16 cellular contexts compared by ENCODE assay signal in genomic region chr11:65311197-65311631, GRCh38. TPM values are rescaled to one million over a fixed set of nuclear protein-coding genes. Genes with fewer than 3 reads are reported as not detected.
DNase-seq lines count a peak whose midpoint lies in the region; ATAC-seq and TF ChIP-seq lines count a peak whose summit lies in the region.
"Had no signal": no experiment of that assay in that cellular context is flagged by ENCODE, and none has a peak within 500 bp of the region (broad histone marks: within the 10 kb centered on the region; RNA-seq: fewer than 3 reads in every experiment).

No MANE protein-coding gene starts in this region.

- DNase-seq in MCF 10A (ENCODE audit: unreplicated experiment) (peak; percentile 100), breast epithelium (ENCODE audit: low spot score in 2 of 2) (no peak), astrocyte of the spinal cord (ENCODE audit: low read depth, low spot score) (peak; percentile 23), kidney tubule cell (ENCODE audit: low spot score) (peak; percentile 57), type B pancreatic cell (ENCODE audit: extremely low spot score, unreplicated experiment) (no peak), KBM-7 (no peak), HEK293T (ENCODE audit: extremely low spot score) (no peak)
- DNase-seq: activated CD4-positive, alpha-beta T cell treated with anti-CD3 and anti-CD28 coated beads, Interleukin-2, amount 50 U/mL, for 48 hours; activated effector memory CD4-positive, alpha-beta T cell treated with Interleukin-2 at 50 U/mL for 16 hours; caudate nucleus; NCI-H187 had no signal

- intact Hi-C loops in MCF 10A (cut with micrococcal nuclease): no loop called here
- intact Hi-C loops in breast epithelium (cut with DNase I; ENCODE audit: low total_unique reads): no loop called here

- no peaks in the 10 kb centered on the region for H3K36me3 ChIP-seq in breast epithelium

- H3K27me3 Mint-ChIP-seq in MCF 10A (ENCODE audit: insufficient read depth, unreplicated experiment): no peaks in the 10 kb centered on the region
- peaks cover 9% of the 10 kb centered on the region for H3K27me3 Mint-ChIP-seq in type B pancreatic cell

- peaks cover 3 to 5% of the 10 kb centered on the region in 2 donors for H3K4me1 ChIP-seq in breast epithelium

- peak overlapping the region in 1 of 2 donors; percentile 58 for H3K27ac ChIP-seq in breast epithelium

- H3K4me1 Mint-ChIP-seq in MCF 10A (ENCODE audit: insufficient read depth, unreplicated experiment) (peaks cover 41% of the 10 kb centered on the region), type B pancreatic cell (ENCODE audit: unreplicated experiment) (peaks cover 30% of the 10 kb centered on the region)

- ATAC-seq in HG02840 (IDR thresholded peaks at IDR 0.05; ENCODE audit: low FRiP score, unreplicated experiment): no peak
- ATAC-seq: GM12878, HCT116 had no signal

- POLR2A ChIA-PET in MCF 10A (lab: Yijun Ruan, JAX): interaction anchor here (0.8 to 2.6 kb wide), 17 partner anchors 14 to 194 kb away, joined by 3 to 17 read pairs (median 3); partner anchors contain the start of genes DPF2, FAU, MRPL49 and POLA2
- POLR2A ChIA-PET in HEK293T (lab: Yijun Ruan, JAX): interaction anchor here (1.0 to 1.9 kb wide), 3 partner anchors 22 to 199 kb away, joined by 3 to 11 read pairs (median 4); partner anchors contain the start of genes DPF2, POLA2 and TM7SF2

- H3K4me3 Mint-ChIP-seq in MCF 10A (ENCODE audit: unreplicated experiment): peak overlapping the region; percentile 58
- H3K4me3 Mint-ChIP-seq in type B pancreatic cell: peak overlapping the region; percentile 2
- H3K4me3 Mint-ChIP-seq: T-helper 1 cell treated with Interleukin-12 subunit alpha and Interleukin-12 subunit beta and Interleukin-4 antibody, amounts not matched to agents 30 μg/mL and 1 μg/mL, for 36 hours had no signal

- TF ChIP-seq CTCF in MCF 10A (IDR thresholded peaks at IDR 0.05; ENCODE audit: unreplicated experiment): no peak
- no peak for TF ChIP-seq CTCF in breast epithelium (IDR thresholded peaks at IDR 0.05)
- TF ChIP-seq CTCF in astrocyte of the spinal cord (IDR thresholded peaks at IDR 0.05; ENCODE audit: low read depth, low read length): no peak
- TF ChIP-seq CTCF in type B pancreatic cell (conservative IDR thresholded peaks at IDR 0.05): no peak

- H3K9me3 ChIP-seq in breast epithelium: no peaks in the 10 kb centered on the region

- TF ChIP-seq POLR2A in breast epithelium (IDR thresholded peaks at IDR 0.05): no peak

- in situ Hi-C loops in astrocyte of the spinal cord (cut with HindIII; ENCODE audit: low sequenced_read_pairs): no loop called here
- in situ Hi-C loops in KBM-7 (cut with MboI; ENCODE audit: low pct_unique_long_range_greater_than_20kb, low sequenced_read_pairs): no loop called here

- no peaks in the 10 kb centered on the region for H3K27me3 ChIP-seq in breast epithelium

- H3K4me3 ChIP-seq in breast epithelium (no peak overlapping the region), astrocyte of the spinal cord (ENCODE audit: low read depth, low read length) (no peak overlapping the region)
- H3K4me3 ChIP-seq: GM12878 had no signal

- CTCF ChIA-PET in MCF 10A (lab: Yijun Ruan, JAX): interaction anchor here (0.6 to 13.1 kb wide), 5 partner anchors 12 to 58 kb away, joined by 3 to 335 read pairs (median 5); partner anchors contain the start of gene DPF2
- CTCF ChIA-PET in HEK293T (lab: Yijun Ruan, JAX): interaction anchor here (0.6 kb wide), 1 partner anchor 356 kb away, joined by 8 read pairs; no protein-coding TSS in a partner anchor

- peak overlapping the region; percentile 76 for H3K27ac Mint-ChIP-seq in MCF 10A (ENCODE audit: low read depth, unreplicated experiment)
- H3K27ac Mint-ChIP-seq in type B pancreatic cell: peak overlapping the region; percentile 72
- H3K27ac Mint-ChIP-seq: T-helper 1 cell treated with Interleukin-12 subunit alpha and Interleukin-12 subunit beta and Interleukin-4 antibody, amounts not matched to agents 30 μg/mL and 1 μg/mL, for 36 hours had no signal

- no peaks in the 10 kb centered on the region for H3K36me3 Mint-ChIP-seq in MCF 10A (ENCODE audit: insufficient read depth, unreplicated experiment)
- no peaks in the 10 kb centered on the region for H3K36me3 Mint-ChIP-seq in type B pancreatic cell

- no peaks in the 10 kb centered on the region for H3K9me3 Mint-ChIP-seq in MCF 10A (ENCODE audit: unreplicated experiment)
- no peaks in the 10 kb centered on the region for H3K9me3 Mint-ChIP-seq in type B pancreatic cell
- H3K9me3 Mint-ChIP-seq: T-helper 1 cell treated with Interleukin-12 subunit alpha and Interleukin-12 subunit beta and Interleukin-4 antibody, amounts not matched to agents 30 μg/mL and 1 μg/mL, for 36 hours had no signal

- no TSS peak for BruUV-seq in MCF 10A (replicated peaks; lab: Mats Ljungman, UMichigan)

TF ChIP-seq in HEK293T, 16 proteins besides CTCF, POLR2A, EP300 and RAD21:
- no peak for TF ChIP-seq FOXA1 (IDR thresholded peaks at IDR 0.05)

RNA-seq across cellular contexts. Expression of gene CDC42EP2, which starts 3.5 kb away (rescaled TPM):
- total RNA-seq in MCF 10A (2022): 24.5 and 35.0 TPM in 2 replicates
- total RNA-seq in breast epithelium: 10 to 100 TPM; 11.3 to 20.8 (median 13.4) TPM
- total RNA-seq in type B pancreatic cell (ENCODE audit: low replicate concordance): 9.4 and 12.9 TPM in 2 replicates

RNA-seq across cellular contexts. Expression of gene DPF2, which starts 22.4 kb away (rescaled TPM):
- 83.9 and 86.6 TPM in 2 replicates for total RNA-seq in MCF 10A (2022)
- 10 to 100 TPM; 30.7 to 44.8 (median 39.7) TPM for total RNA-seq in breast epithelium
- total RNA-seq in type B pancreatic cell (ENCODE audit: low replicate concordance): 64.7 and 85.5 TPM in 2 replicates

RNA-seq across cellular contexts. Expression of gene TIGD3, which starts 43.3 kb away (rescaled TPM):
- total RNA-seq in MCF 10A (2022) (0.14 TPM in 1 of 2 replicates, not detected in the other), breast epithelium (1 to 10 TPM in 1 of 3 donors, under 1 TPM in 1, not detected in 1; 0.29 to 1.3 TPM), type B pancreatic cell (ENCODE audit: low replicate concordance) (1.2 and 1.3 TPM in 2 replicates)
- total RNA-seq: ureter had no signal

RNA-seq across cellular contexts. Expression of gene POLA2, which starts 49.5 kb away (rescaled TPM):
- 8.8 and 10.3 TPM in 2 replicates for total RNA-seq in MCF 10A (2022)
- 10 to 100 TPM in 2 of 3 donors, 1 to 10 TPM in 1; 6.4 to 17.9 (median 13.8) TPM for total RNA-seq in breast epithelium
- 18.4 and 32.4 TPM in 2 replicates for total RNA-seq in type B pancreatic cell (ENCODE audit: low replicate concordance)

Comparison
In these comparisons a context has a peak if more than half of its experiments do, and no peak if none do; other contexts are left out.
1. DNase-seq: peak in MCF 10A (single experiment), astrocyte of the spinal cord (single experiment) and kidney tubule cell (single experiment); none in breast epithelium (0 of 2), type B pancreatic cell (single experiment), KBM-7 (single experiment) and HEK293T (single experiment).